In genomic region chr11:57763568-57763967, GRCh38 we compare ENCODE assay signal across 9 cellular contexts. TPM values are rescaled to one million over a fixed set of nuclear protein-coding genes. Genes with fewer than 3 reads are reported as not detected.
DNase-seq lines count a peak whose midpoint lies in the region; ATAC-seq and TF ChIP-seq lines count a peak whose summit lies in the region.
"Had no signal": no experiment of that assay in that cellular context is flagged by ENCODE, and none has a peak within 500 bp of the region (broad histone marks: within the 10 kb centered on the region; RNA-seq: fewer than 3 reads in every experiment).

No MANE protein-coding gene starts in this region.

- H3K4me3 ChIP-seq in BE2C (ENCODE audit: low read depth, low read length) = peak overlapping the region; percentile 91
- peak overlapping the region; percentile 76 to 89 for H3K4me3 ChIP-seq in muscle layer of colon (ENCODE audit: low read depth in 1 of 2, low read length in 2 of 2)

- peaks cover 26% of the 10 kb centered on the region for H3K36me3 Mint-ChIP-seq in endothelial cell (ENCODE audit: low read depth, unreplicated experiment)
- peaks cover 6% of the 10 kb centered on the region for H3K36me3 Mint-ChIP-seq in activated T-cell treated with anti-CD3 and anti-CD28 coated beads, Interleukin-2, amount 50 U/mL, for 4 hours (ENCODE audit: insufficient read depth)

- TF ChIP-seq CTCF in BE2C (IDR thresholded peaks at IDR 0.05; ENCODE audit: low read depth, low read length) (peak; percentile 32), endothelial cell (IDR thresholded peaks at IDR 0.05; ENCODE audit: unreplicated experiment) (peak; percentile 21)

- H3K9me3 ChIP-seq in BE2C = no peaks in the 10 kb centered on the region
- H3K9me3 ChIP-seq in muscle layer of colon (ENCODE audit: low read length) = no peaks in the 10 kb centered on the region

- H3K36me3 ChIP-seq in BE2C (no peaks in the 10 kb centered on the region), muscle layer of colon (ENCODE audit: insufficient read depth, low read length) (no peaks in the 10 kb centered on the region)

- DNase-seq in BE2C (no peak), NCI-H226 (peak; percentile 41), endothelial cell (ENCODE audit: low spot score) (no peak)
- no peak for DNase-seq in activated T-cell treated with anti-CD3 and anti-CD28 coated beads, Interleukin-2, amount 50 U/mL, for 4 hours

- H3K9me3 Mint-ChIP-seq in endothelial cell (ENCODE audit: unreplicated experiment) = no peaks in the 10 kb centered on the region
- no peaks in the 10 kb centered on the region for H3K9me3 Mint-ChIP-seq in activated T-cell treated with anti-CD3 and anti-CD28 coated beads, Interleukin-2, amount 50 U/mL, for 4 hours

- H3K9ac ChIP-seq in muscle layer of colon (ENCODE audit: low read length) = peak overlapping the region; percentile 91

- ATAC-seq in GM18907 (IDR thresholded peaks at IDR 0.05; ENCODE audit: unreplicated experiment) = no peak
- no peak for ATAC-seq in HG02970 (IDR thresholded peaks at IDR 0.05; ENCODE audit: low FRiP score, unreplicated experiment)
- no peak for ATAC-seq in activated T-cell treated with anti-CD3 and anti-CD28 coated beads, Interleukin-2, amount 50 U/mL, for 4 hours
- no peak for ATAC-seq in GM18861 (IDR thresholded peaks at IDR 0.05; ENCODE audit: unreplicated experiment)

- peak overlapping the region; percentile 96 for H3K27ac Mint-ChIP-seq in endothelial cell (ENCODE audit: unreplicated experiment)

- H3K27me3 ChIP-seq in BE2C (no peaks in the 10 kb centered on the region), muscle layer of colon (ENCODE audit: control insufficient read depth in 1 of 2, insufficient read depth in 2 of 2, low read length in 2 of 2) (no peaks in the 10 kb centered on the region)

- H3K27ac ChIP-seq in muscle layer of colon (ENCODE audit: low read depth, low read length) = peak overlapping the region; percentile 75

- H3K4me1 Mint-ChIP-seq in endothelial cell (ENCODE audit: unreplicated experiment) = peaks cover 49% of the 10 kb centered on the region
- no peaks in the 10 kb centered on the region for H3K4me1 Mint-ChIP-seq in activated T-cell treated with anti-CD3 and anti-CD28 coated beads, Interleukin-2, amount 50 U/mL, for 4 hours (ENCODE audit: low read depth)

- H3K27me3 Mint-ChIP-seq in endothelial cell (ENCODE audit: unreplicated experiment) = peaks cover 10% of the 10 kb centered on the region
- no peaks in the 10 kb centered on the region for H3K27me3 Mint-ChIP-seq in activated T-cell treated with anti-CD3 and anti-CD28 coated beads, Interleukin-2, amount 50 U/mL, for 4 hours (ENCODE audit: low read depth)

- H3K4me1 ChIP-seq in BE2C = no peaks in the 10 kb centered on the region
- H3K4me1 ChIP-seq in muscle layer of colon (ENCODE audit: insufficient read depth, low read length) = peaks cover 28% of the 10 kb centered on the region

- peak overlapping the region; percentile 100 for H3K4me3 Mint-ChIP-seq in endothelial cell (ENCODE audit: unreplicated experiment)
- H3K4me3 Mint-ChIP-seq in activated T-cell treated with anti-CD3 and anti-CD28 coated beads, Interleukin-2, amount 50 U/mL, for 4 hours = no peak overlapping the region

RNA-seq across cellular contexts. Expression of gene CTNND1, which starts 2.0 kb away (rescaled TPM):
- polyA plus RNA-seq in BE2C (2012; ENCODE audit: insufficient read depth, insufficient read length, low read depth) = 39.9 TPM
- 350 TPM for total RNA-seq in endothelial cell (ENCODE audit: unreplicated experiment)
- total RNA-seq in activated T-cell treated with anti-CD3 and anti-CD28 coated beads, Interleukin-2, amount 50 U/mL, for 4 hours = 1 to 10 TPM; 4.9 to 6.3 (median 5.4) TPM

RNA-seq across cellular contexts. Expression of gene BTBD18, which starts 11.9 kb away (rescaled TPM):
- polyA plus RNA-seq in BE2C (2012; ENCODE audit: insufficient read depth, insufficient read length, low read depth) = not detected
- not detected for total RNA-seq in endothelial cell (ENCODE audit: unreplicated experiment)
- not detected for total RNA-seq in activated T-cell treated with anti-CD3 and anti-CD28 coated beads, Interleukin-2, amount 50 U/mL, for 4 hours
- total RNA-seq: glomerular endothelial cell had no signal

RNA-seq across cellular contexts. Expression of gene SELENOH, which starts 22.3 kb away (rescaled TPM):
- polyA plus RNA-seq in BE2C (2012; ENCODE audit: insufficient read depth, insufficient read length, low read depth) = 58.1 TPM
- total RNA-seq in endothelial cell (ENCODE audit: unreplicated experiment) = 210 TPM
- total RNA-seq in activated T-cell treated with anti-CD3 and anti-CD28 coated beads, Interleukin-2, amount 50 U/mL, for 4 hours = 100 to 1,000 TPM; 231 to 290 (median 260) TPM

RNA-seq across cellular contexts. Expression of gene TMX2, which starts 51.2 kb away (rescaled TPM):
- 197 TPM for polyA plus RNA-seq in BE2C (2012; ENCODE audit: insufficient read depth, insufficient read length, low read depth)
- total RNA-seq in endothelial cell (ENCODE audit: unreplicated experiment) = 51.0 TPM
- total RNA-seq in activated T-cell treated with anti-CD3 and anti-CD28 coated beads, Interleukin-2, amount 50 U/mL, for 4 hours = 100 to 1,000 TPM; 126 to 137 (median 137) TPM

RNA-seq across cellular contexts. Expression of gene MED19, which starts 51.6 kb away (rescaled TPM):
- polyA plus RNA-seq in BE2C (2012; ENCODE audit: insufficient read depth, insufficient read length, low read depth) = 54.9 TPM
- 20.5 TPM for total RNA-seq in endothelial cell (ENCODE audit: unreplicated experiment)
- total RNA-seq in activated T-cell treated with anti-CD3 and anti-CD28 coated beads, Interleukin-2, amount 50 U/mL, for 4 hours = 10 to 100 TPM; 23.2 to 26.3 (median 24.4) TPM

Comparison
In these comparisons a context has a peak if more than half of its experiments do, and no peak if none do; other contexts are left out.
1. RNA of gene CTNND1, which starts 2.0 kb away (total RNA-seq): 350 TPM in endothelial cell (single experiment); 4.9 to 6.3 TPM in activated T-cell treated with anti-CD3 and anti-CD28 coated beads, Interleukin-2, amount 50 U/mL, for 4 hours; every median in the first group is over 10 times any median in the second.